8 cellular contexts compared by ENCODE assay signal in genomic region chr1:779621-780020, GRCh38.
A peak's percentile ranks its signal among the peaks of the same experiment; 100 is the strongest.
DNase-seq lines count a peak whose midpoint lies in the region; ATAC-seq, FAIRE-seq and TF ChIP-seq lines count a peak whose summit lies in the region.
"Not testable (repeated sequence)": the region's sequence is repeated elsewhere in the genome, so short reads cannot be mapped to it uniquely, and the experiment has no call there.

No MANE protein-coding gene starts in this region.

- not testable (repeated sequence) for FAIRE-seq in K562 (lab: Jason Lieb, UNC)

- ATAC-seq in activated CD4-positive, alpha-beta T cell treated with anti-CD3 and anti-CD28 coated beads for 36 hours; K562; right lobe of liver: not testable (repeated sequence)

- POLR2A ChIA-PET in activated CD4-positive, alpha-beta T cell treated with anti-CD3 and anti-CD28 coated beads for 36 hours (lab: Charles Lee): not testable (repeated sequence)
- POLR2A ChIA-PET in K562 (lab: Yijun Ruan, JAX): interaction anchor here (0.6 to 1.7 kb wide), 3 partner anchors 127 to 404 kb away, joined by 3 to 6 read pairs (median 3); no protein-coding TSS in a partner anchor

- TF ChIP-seq EP300 in K562 (IDR thresholded peaks at IDR 0.05; ENCODE audit: low read length): not testable (repeated sequence)

- TF ChIP-seq CTCF in DOHH2 (IDR thresholded peaks at IDR 0.05; ENCODE audit: low read depth, low read length, poor library complexity, severe bottlenecking); K562 (IDR thresholded peaks at IDR 0.05 in 2 of 3, conservative IDR thresholded peaks at IDR 0.05 in 1 of 3; ENCODE audit: insufficient read depth in 2 of 3, low read depth in 1 of 3, low read length in 3 of 3); fibroblast of pulmonary artery (IDR thresholded peaks at IDR 0.05; ENCODE audit: low read length, missing control alignments); right lobe of liver (IDR thresholded peaks at IDR 0.05); progenitor cell of endocrine pancreas (IDR thresholded peaks at IDR 0.05; ENCODE audit: unreplicated experiment); type B pancreatic cell (conservative IDR thresholded peaks at IDR 0.05): not testable (repeated sequence)

- not testable (repeated sequence) for H3K9me1 ChIP-seq in K562 (ENCODE audit: control insufficient read depth, insufficient read depth, low read length)

- H3K9me2 ChIP-seq in DOHH2 (replicated peaks; ENCODE audit: control insufficient read depth, low read length): not testable (repeated sequence)

- not testable (repeated sequence) for H3K36me3 ChIP-seq in DOHH2 (ENCODE audit: control insufficient read depth, low read length); K562 (ENCODE audit: control insufficient read depth, insufficient read depth, low read length); right lobe of liver

- H3K4me3 ChIP-seq in DOHH2 (ENCODE audit: low read length) (peak overlapping the region; percentile 74), K562 (peak overlapping the region; percentile 74), fibroblast of pulmonary artery (replicated peaks; ENCODE audit: low read depth, low read length) (peak overlapping the region; percentile 33), right lobe of liver (peak overlapping the region; percentile 12 to 70 (median 61))

- 42% methylated on average over 11 of the region's 13 CpGs for WGBS in K562 (ENCODE audit: insufficient coverage, low coverage, missing lambda C conversion rate)
- 20% methylated on average over 9 of the region's 13 CpGs for WGBS in right lobe of liver (ENCODE audit: insufficient coverage, low coverage, low lambda C conversion rate, missing lambda C conversion rate)

- H3K27ac ChIP-seq in DOHH2 (ENCODE audit: low read depth, low read length) (peak overlapping the region; percentile 66; the same call in 1 of the 2 replicates), right lobe of liver (peak overlapping the region in 1 of 3 donors; percentile 48)
- not testable (repeated sequence) for H3K27ac ChIP-seq in K562 (ENCODE audit: extremely low read depth, low read depth, low read length)

- not testable (repeated sequence) for BruUV-seq in K562 (replicated peaks; lab: Mats Ljungman, UMichigan)

- H3K9me3 ChIP-seq in DOHH2 (ENCODE audit: control insufficient read depth, insufficient read depth, low read length); K562 (replicated peaks; ENCODE audit: control insufficient read depth, insufficient read depth, low read depth, low read length); right lobe of liver: not testable (repeated sequence)

- H3K27me3 ChIP-seq in DOHH2 (ENCODE audit: control insufficient read depth, low read length); K562 (ENCODE audit: control insufficient read depth in 2 of 2, insufficient read depth in 2 of 2, low read length in 2 of 2); right lobe of liver: not testable (repeated sequence)

- H3K27me3 Mint-ChIP-seq in activated CD4-positive, alpha-beta T cell treated with anti-CD3 and anti-CD28 coated beads for 36 hours; progenitor cell of endocrine pancreas; type B pancreatic cell: not testable (repeated sequence)

- not testable (repeated sequence) for H4K20me1 ChIP-seq in DOHH2 (ENCODE audit: control insufficient read depth, insufficient read depth, low read depth, low read length); K562 (replicated peaks; ENCODE audit: control insufficient read depth, insufficient read depth, low read length)

- TF ChIP-seq POLR2A in K562 (conservative IDR thresholded peaks at IDR 0.05); right lobe of liver (IDR thresholded peaks at IDR 0.05): not testable (repeated sequence)

- not testable (repeated sequence) for H3K9me3 Mint-ChIP-seq in activated CD4-positive, alpha-beta T cell treated with anti-CD3 and anti-CD28 coated beads for 36 hours (ENCODE audit: low read depth); progenitor cell of endocrine pancreas (ENCODE audit: low read depth); type B pancreatic cell

- peak; percentile 1 for DNase-seq in LoVo (ENCODE audit: low spot score)
- peak; percentile 33 for DNase-seq in activated CD4-positive, alpha-beta T cell treated with anti-CD3 and anti-CD28 coated beads for 36 hours
- peak in 1 of 4 experiments; percentile 3 for DNase-seq in K562 (ENCODE audit: extremely low read depth in 1 of 4, low spot score in 3 of 4)
- not testable (repeated sequence) for DNase-seq in fibroblast of pulmonary artery (ENCODE audit: low read depth); progenitor cell of endocrine pancreas (ENCODE audit: low spot score, unreplicated experiment); type B pancreatic cell (ENCODE audit: extremely low spot score, unreplicated experiment)
- DNase-seq in right lobe of liver: peak; percentile 40 to 54 (median 53)

- H3K4me3 Mint-ChIP-seq in activated CD4-positive, alpha-beta T cell treated with anti-CD3 and anti-CD28 coated beads for 36 hours: peak overlapping the region; percentile 96
- peak overlapping the region; percentile 99 for H3K4me3 Mint-ChIP-seq in progenitor cell of endocrine pancreas (ENCODE audit: low read depth)
- peak overlapping the region; percentile 99 for H3K4me3 Mint-ChIP-seq in type B pancreatic cell

- H3F3A ChIP-seq in DOHH2 (ENCODE audit: control insufficient read depth, insufficient read depth): not testable (repeated sequence)

- intact Hi-C loops in activated CD4-positive, alpha-beta T cell treated with anti-CD3 and anti-CD28 coated beads for 36 hours (cut with DNase I, micrococcal nuclease); right lobe of liver (cut with DNase I): not testable (repeated sequence)
- intact Hi-C loops in K562 (cut with micrococcal nuclease): loop anchor here (10.0 kb wide), 1 partner anchor 65 kb away; no protein-coding TSS in a partner anchor

- peaks cover 10% of the 10 kb centered on the region for H3K36me3 Mint-ChIP-seq in activated CD4-positive, alpha-beta T cell treated with anti-CD3 and anti-CD28 coated beads for 36 hours (ENCODE audit: low read depth)
- H3K36me3 Mint-ChIP-seq in progenitor cell of endocrine pancreas (ENCODE audit: insufficient read depth); type B pancreatic cell: not testable (repeated sequence)

- in situ Hi-C loops in K562 (cut with MboI): loop anchor here (5.0 kb wide), 1 partner anchor 43 kb away; no protein-coding TSS in a partner anchor

- H3K27ac Mint-ChIP-seq in activated CD4-positive, alpha-beta T cell treated with anti-CD3 and anti-CD28 coated beads for 36 hours: peak overlapping the region; percentile 99
- H3K27ac Mint-ChIP-seq in progenitor cell of endocrine pancreas (peak overlapping the region; percentile 100), type B pancreatic cell (peak overlapping the region; percentile 100)

- peaks cover 11% of the 10 kb centered on the region for H3K4me1 ChIP-seq in DOHH2 (ENCODE audit: control insufficient read depth, low read length)
- H3K4me1 ChIP-seq in K562 (replicated peaks in 1 of 2; ENCODE audit: control insufficient read depth in 2 of 2, insufficient read depth in 2 of 2, low read length in 2 of 2); right lobe of liver: not testable (repeated sequence)

- not testable (repeated sequence) for H3K9ac ChIP-seq in K562 (ENCODE audit: insufficient read depth in 1 of 2, low read depth in 2 of 2, low read length in 2 of 2)

- H3K79me2 ChIP-seq in DOHH2 (ENCODE audit: control insufficient read depth, low read length) (peaks cover 22% of the 10 kb centered on the region), K562 (ENCODE audit: control insufficient read depth, insufficient read depth, low read length) (peaks cover 20% of the 10 kb centered on the region)

- not testable (repeated sequence) for H3K4me1 Mint-ChIP-seq in activated CD4-positive, alpha-beta T cell treated with anti-CD3 and anti-CD28 coated beads for 36 hours; progenitor cell of endocrine pancreas (ENCODE audit: low read depth); type B pancreatic cell (ENCODE audit: unreplicated experiment)

- CTCF ChIA-PET in activated CD4-positive, alpha-beta T cell treated with anti-CD3 and anti-CD28 coated beads for 36 hours (lab: Charles Lee); K562 (lab: Yijun Ruan, JAX; ENCODE audit: low intra/inter-chr PET ratio): not testable (repeated sequence)

- TF ChIP-seq RAD21 in K562 (CRISPR knock-in tag; conservative IDR thresholded peaks at IDR 0.05 in 1 of 2, IDR thresholded peaks at IDR 0.05 in 1 of 2): not testable (repeated sequence)

- not testable (repeated sequence) for H2AFZ ChIP-seq in K562 (ENCODE audit: low read depth, low read length)

- peak overlapping the region; percentile 65 for H3K4me2 ChIP-seq in DOHH2 (ENCODE audit: low read length)
- H3K4me2 ChIP-seq in K562 (ENCODE audit: insufficient read depth, low read length): peak overlapping the region; percentile 46

TF ChIP-seq in K562, 482 proteins besides CTCF, POLR2A, EP300 and RAD21:
- TF ChIP-seq CEBPB (tag; IDR thresholded peaks at IDR 0.05) (peak; percentile 81), KDM1A (IDR thresholded peaks at IDR 0.05) (peak; percentile 51 to 52; a peak in 2 of 4 replicates), E2F6 (IDR thresholded peaks at IDR 0.05; ENCODE audit: borderline replicate concordance in 1 of 2, extremely low read depth in 1 of 2, insufficient read depth in 1 of 2, insufficient read length in 1 of 2, low read depth in 1 of 2, low read length in 1 of 2, poor library complexity in 1 of 2, severe bottlenecking in 1 of 2) (peak in 1 of 2 experiments; percentile 20), CEBPG (CRISPR knock-in tag; IDR thresholded peaks at IDR 0.05) (peak; percentile 59; the same call in 1 of the 2 replicates), CEBPG (tag; conservative IDR thresholded peaks at IDR 0.05 in 1 of 2, IDR thresholded peaks at IDR 0.05 in 1 of 2) (peak; percentile 31 to 69; a peak in 2 of 4 replicates)
